17 cellular contexts compared by ENCODE assay signal in genomic region chr13:106651442-106651841, GRCh38.
DNase-seq lines count a peak whose midpoint lies in the region; ATAC-seq and TF ChIP-seq lines count a peak whose summit lies in the region.
"Had no signal": no experiment of that assay in that cellular context is flagged by ENCODE, and none has a peak within 500 bp of the region (broad histone marks: within the 10 kb centered on the region; RNA-seq: fewer than 3 reads in every experiment).

No MANE protein-coding gene starts in this region.

- intact Hi-C loops in left ventricle myocardium inferior (cut with micrococcal nuclease): no loop called here
- intact Hi-C loops in right cardiac atrium (cut with DNase I): no loop called here
- intact Hi-C loops in lower lobe of right lung (cut with DNase I): no loop called here
- intact Hi-C loops in upper lobe of right lung (cut with DNase I): no loop called here
- intact Hi-C loops in esophagus squamous epithelium (cut with DNase I): no loop called here

- no peak for TF ChIP-seq POLR2A in esophagus squamous epithelium (IDR thresholded peaks at IDR 0.05)

- H3K4me3 ChIP-seq in left ventricle myocardium inferior: no peak overlapping the region
- no peak overlapping the region for H3K4me3 ChIP-seq in right cardiac atrium (ENCODE audit: low read length)
- H3K4me3 ChIP-seq in fibroblast of lung (replicated peaks in 1 of 4; ENCODE audit: control extremely low read depth in 1 of 4, insufficient read depth in 1 of 4, low read depth in 3 of 4, low read length in 4 of 4): no peak overlapping the region
- H3K4me3 ChIP-seq in lower lobe of right lung: no peak overlapping the region
- no peak overlapping the region for H3K4me3 ChIP-seq in upper lobe of right lung
- no peak overlapping the region for H3K4me3 ChIP-seq in esophagus squamous epithelium
- H3K4me3 ChIP-seq: GM12878 had no signal

- no peak overlapping the region for H2AFZ ChIP-seq in fibroblast of lung (ENCODE audit: low read length)

- no peaks in the 10 kb centered on the region for H4K20me1 ChIP-seq in fibroblast of lung (ENCODE audit: control insufficient read depth, extremely low read depth, insufficient read depth, low read length)

- H3K79me2 ChIP-seq in fibroblast of lung (ENCODE audit: control insufficient read depth, insufficient read depth, low read length): no peaks in the 10 kb centered on the region

- no peak overlapping the region for H3K4me2 ChIP-seq in fibroblast of lung (ENCODE audit: extremely low read depth, insufficient read depth, low read length)

- no peak for ATAC-seq in right cardiac atrium
- peak in 1 of 2 donors; percentile 32 for ATAC-seq in lower lobe of right lung
- ATAC-seq in upper lobe of right lung: peak; percentile 43
- ATAC-seq: GM12878 had no signal

- DNase-seq in left ventricle myocardium inferior (no peak), right cardiac atrium (no peak), fibroblast of lung (ENCODE audit: low read depth in 2 of 2) (peak; percentile 1 to 36), lower lobe of right lung (no peak), upper lobe of right lung (no peak), esophagus squamous epithelium (lab: John Stamatoyannopoulos, UW) (no peak)
- DNase-seq in activated CD4-positive, alpha-beta T cell treated with anti-CD3 and anti-CD28 coated beads for 4 hours: no peak
- DNase-seq: BE2C; CD4-positive, CD25-positive, alpha-beta regulatory T cell; DMS153; H9; IMR-90; NCI-H1417 treated with DMSO at 0.1 percent for 48 hours; NCI-H187 treated with DMSO at 0.1 percent for 48 hours; NCI-H345; NCI-H524 treated with DMSO at 0.1 percent for 48 hours had no signal

- H3K27me3 ChIP-seq in left ventricle myocardium inferior (ENCODE audit: low read depth): no peaks in the 10 kb centered on the region
- no peaks in the 10 kb centered on the region for H3K27me3 ChIP-seq in right cardiac atrium (ENCODE audit: control insufficient read depth, insufficient read depth)
- H3K27me3 ChIP-seq in fibroblast of lung (ENCODE audit: control insufficient read depth, insufficient read depth, low read length): no peaks in the 10 kb centered on the region
- no peaks in the 10 kb centered on the region for H3K27me3 ChIP-seq in lower lobe of right lung (ENCODE audit: low read depth)
- H3K27me3 ChIP-seq in upper lobe of right lung: no peaks in the 10 kb centered on the region
- H3K27me3 ChIP-seq in esophagus squamous epithelium: no peaks in the 10 kb centered on the region

- H3K4me1 ChIP-seq in left ventricle myocardium inferior (peaks cover 16% of the 10 kb centered on the region), right cardiac atrium (ENCODE audit: control insufficient read depth, insufficient read depth, low read length) (no peaks in the 10 kb centered on the region), fibroblast of lung (ENCODE audit: control insufficient read depth, extremely low read depth, insufficient read depth, low read length) (no peaks in the 10 kb centered on the region), lower lobe of right lung (no peaks in the 10 kb centered on the region), upper lobe of right lung (no peaks in the 10 kb centered on the region), esophagus squamous epithelium (peaks cover 0 to 7% (median 0%) of the 10 kb centered on the region in 3 donors)
- H3K4me1 ChIP-seq: BE2C had no signal

- H3K9me3 ChIP-seq in left ventricle myocardium inferior (replicated peaks): no peaks in the 10 kb centered on the region
- H3K9me3 ChIP-seq in right cardiac atrium (ENCODE audit: control insufficient read depth, low read length): no peaks in the 10 kb centered on the region
- H3K9me3 ChIP-seq in fibroblast of lung (ENCODE audit: control insufficient read depth, insufficient read depth, low read depth, low read length): no peaks in the 10 kb centered on the region
- no peaks in the 10 kb centered on the region for H3K9me3 ChIP-seq in lower lobe of right lung
- no peaks in the 10 kb centered on the region for H3K9me3 ChIP-seq in upper lobe of right lung
- H3K9me3 ChIP-seq in esophagus squamous epithelium: no peaks in the 10 kb centered on the region
- H3K9me3 ChIP-seq: BE2C had no signal

- no peak for TF ChIP-seq CTCF in left ventricle myocardium inferior (IDR thresholded peaks at IDR 0.05; ENCODE audit: borderline replicate concordance)
- TF ChIP-seq CTCF in fibroblast of lung (conservative IDR thresholded peaks at IDR 0.05 in 1 of 2, IDR thresholded peaks at IDR 0.05 in 1 of 2; ENCODE audit: low read depth in 1 of 2, low read length in 2 of 2): no peak
- TF ChIP-seq CTCF in lower lobe of right lung (IDR thresholded peaks at IDR 0.05): no peak
- no peak for TF ChIP-seq CTCF in upper lobe of right lung (IDR thresholded peaks at IDR 0.05)
- TF ChIP-seq CTCF in esophagus squamous epithelium (IDR thresholded peaks at IDR 0.05): no peak

- H3K27ac ChIP-seq in left ventricle myocardium inferior (replicated peaks): peak overlapping the region; percentile 77
- H3K27ac ChIP-seq in right cardiac atrium (ENCODE audit: low read length): no peak overlapping the region
- H3K27ac ChIP-seq in fibroblast of lung (ENCODE audit: insufficient read depth, low read length): no peak overlapping the region
- peak overlapping the region; percentile 13 for H3K27ac ChIP-seq in lower lobe of right lung
- H3K27ac ChIP-seq in upper lobe of right lung: no peak overlapping the region
- H3K27ac ChIP-seq in esophagus squamous epithelium: peak overlapping the region in 1 of 4 donors; percentile 28

- H3K9ac ChIP-seq in fibroblast of lung (ENCODE audit: insufficient read depth, low read length): no peak overlapping the region

- WGBS in right cardiac atrium: 60% methylated on average over 3 of the region's 3 CpGs
- 52 to 53% methylated on average over 3 of the region's 3 CpGs for WGBS in esophagus squamous epithelium, 2 donors

- H3K36me3 ChIP-seq in left ventricle myocardium inferior (no peaks in the 10 kb centered on the region), fibroblast of lung (ENCODE audit: control insufficient read depth, insufficient read depth, low read length) (no peaks in the 10 kb centered on the region), lower lobe of right lung (no peaks in the 10 kb centered on the region), upper lobe of right lung (no peaks in the 10 kb centered on the region), esophagus squamous epithelium (no peaks in the 10 kb centered on the region)
- H3K36me3 ChIP-seq: BE2C had no signal

Comparison
In these comparisons a context has a peak if more than half of its experiments do, and no peak if none do; other contexts are left out.
1. H3K27ac ChIP-seq: peak in left ventricle myocardium inferior (single experiment) and lower lobe of right lung (single experiment); none in right cardiac atrium (single experiment), fibroblast of lung (single experiment) and upper lobe of right lung (single experiment).
2. DNase-seq: peak in fibroblast of lung (2 of 2); none in left ventricle myocardium inferior (single experiment), right cardiac atrium (0 of 3), lower lobe of right lung (single experiment), upper lobe of right lung (single experiment), esophagus squamous epithelium (single experiment) and activated CD4-positive, alpha-beta T cell treated with anti-CD3 and anti-CD28 coated beads for 4 hours (0 of 2).